In genomic region chr10:11715815-11716494, GRCh38 we compare ENCODE assay signal across 1 cellular context.
A peak's percentile ranks its signal among the peaks of the same experiment; 100 is the strongest.
TF ChIP-seq lines count a peak whose summit lies in the region.

No MANE protein-coding gene starts in this region.

TF ChIP-seq in HepG2, 621 proteins besides CTCF, POLR2A, EP300 and RAD21 (continued from another document and continues in another):
- TF ChIP-seq ARID5B (CRISPR knock-in tag; IDR thresholded peaks at IDR 0.05) (peak; percentile 97), ZNF7 (CRISPR knock-in tag; IDR thresholded peaks at IDR 0.05) (peak; percentile 74), KLF16 (CRISPR knock-in tag; IDR thresholded peaks at IDR 0.05) (peak in 1 of 2 experiments; percentile 80; a peak in 2 of 4 replicates), TBX3 (IDR thresholded peaks at IDR 0.05; ENCODE audit: borderline replicate concordance) (peak; percentile 82; the same call in 1 of the 2 replicates), NR2F2 (IDR thresholded peaks at IDR 0.05; ENCODE audit: borderline replicate concordance, low read depth) (peak; percentile 86), ZNF788 (CRISPR knock-in tag; IDR thresholded peaks at IDR 0.05; ENCODE audit: borderline replicate concordance) (peak; percentile 76; the same call in 1 of the 2 replicates), MLXIP (CRISPR knock-in tag; IDR thresholded peaks at IDR 0.05; ENCODE audit: borderline replicate concordance) (no peak), PAXIP1 (CRISPR knock-in tag; conservative IDR thresholded peaks at IDR 0.05) (peak; percentile 96), MED8 (CRISPR knock-in tag; IDR thresholded peaks at IDR 0.05; ENCODE audit: insufficient replicate concordance) (peak; percentile 81), ZMYM3 (CRISPR knock-in tag; IDR thresholded peaks at IDR 0.05) (peak; percentile 87), FOXP1 (IDR thresholded peaks at IDR 0.05) (no peak), FOXP1 (CRISPR knock-in tag; IDR thresholded peaks at IDR 0.05) (peak; percentile 73), ZFP91 (CRISPR knock-in tag; IDR thresholded peaks at IDR 0.05; ENCODE audit: borderline replicate concordance) (peak; percentile 55), TBL1XR1 (IDR thresholded peaks at IDR 0.05; ENCODE audit: borderline replicate concordance, low read length, partially characterized antibody) (peak; percentile 99), SNRNP70 (IDR thresholded peaks at IDR 0.05; ENCODE audit: low read depth, low read length) (no peak), ZNF766 (CRISPR knock-in tag; IDR thresholded peaks at IDR 0.05; ENCODE audit: borderline replicate concordance) (0 out of 2 replicates have a peak, but pooled peaks have one; percentile 31), ZNF432 (CRISPR knock-in tag; IDR thresholded peaks at IDR 0.05; ENCODE audit: borderline replicate concordance) (no peak), HNF4G (IDR thresholded peaks at IDR 0.05; ENCODE audit: borderline replicate concordance, low read depth, low read length) (peak; percentile 90; the same call in 1 of the 2 replicates), HNF4G (CRISPR knock-in tag; IDR thresholded peaks at IDR 0.05; ENCODE audit: borderline replicate concordance, low read depth) (0 out of 2 replicates have a peak, but pooled peaks have one; percentile 72), ZMYM4 (CRISPR knock-in tag; IDR thresholded peaks at IDR 0.05) (peak; percentile 87), KDM3A (CRISPR knock-in tag; IDR thresholded peaks at IDR 0.05; ENCODE audit: low read depth) (peak; percentile 86; the same call in 1 of the 2 replicates), ZNF589 (CRISPR knock-in tag; conservative IDR thresholded peaks at IDR 0.05) (0 out of 2 replicates have a peak, but pooled peaks have one; percentile 20), ATM (IDR thresholded peaks at IDR 0.05; ENCODE audit: borderline replicate concordance) (no peak), SIX1 (CRISPR knock-in tag; IDR thresholded peaks at IDR 0.05; ENCODE audit: borderline replicate concordance) (peak; percentile 39; the same call in 1 of the 2 replicates), ZBTB33 (CRISPR knock-in tag; IDR thresholded peaks at IDR 0.05) (peak; percentile 83), BORCS8-MEF2B (CRISPR knock-in tag; IDR thresholded peaks at IDR 0.05) (peak; percentile 22; the same call in 1 of the 2 replicates), MTF2 (CRISPR knock-in tag; IDR thresholded peaks at IDR 0.05; ENCODE audit: borderline replicate concordance) (no peak), PHF21A (CRISPR knock-in tag; IDR thresholded peaks at IDR 0.05) (peak; percentile 85), ZNF331 (CRISPR knock-in tag; IDR thresholded peaks at IDR 0.05) (peak; percentile 37; the same call in 1 of the 2 replicates), ASH2L (IDR thresholded peaks at IDR 0.05; ENCODE audit: insufficient read length, low read depth, low read length) (peak; percentile 72), KDM2A (CRISPR knock-in tag; IDR thresholded peaks at IDR 0.05; ENCODE audit: borderline replicate concordance, low read depth) (peak; percentile 59; the same call in 1 of the 2 replicates), IRF9 (CRISPR knock-in tag; IDR thresholded peaks at IDR 0.05; ENCODE audit: borderline replicate concordance) (peak; percentile 91; the same call in 1 of the 2 replicates), NR2C2 (CRISPR knock-in tag; IDR thresholded peaks at IDR 0.05; ENCODE audit: borderline replicate concordance) (peak; percentile 71), ZNF276 (CRISPR knock-in tag; IDR thresholded peaks at IDR 0.05; ENCODE audit: low read depth) (no peak), ZNF264 (CRISPR knock-in tag; IDR thresholded peaks at IDR 0.05) (peak; percentile 82), ZNF761 (CRISPR knock-in tag; conservative IDR thresholded peaks at IDR 0.05) (0 out of 2 replicates have a peak, but pooled peaks have one; percentile 27), FOSL2 (CRISPR knock-in tag; IDR thresholded peaks at IDR 0.05) (peak; percentile 88), KAT7 (CRISPR knock-in tag; IDR thresholded peaks at IDR 0.05; ENCODE audit: borderline replicate concordance) (no peak), CENPBD1 (CRISPR knock-in tag; IDR thresholded peaks at IDR 0.05; ENCODE audit: borderline replicate concordance, low read depth) (no peak), RCOR2 (CRISPR knock-in tag; IDR thresholded peaks at IDR 0.05) (peak; percentile 84), CREB3 (CRISPR knock-in tag; IDR thresholded peaks at IDR 0.05) (no peak), ZNF451 (CRISPR knock-in tag; IDR thresholded peaks at IDR 0.05) (0 out of 2 replicates have a peak, but pooled peaks have one; percentile 31)
